ENCODE assay signal across 1 cellular context in genomic region chr1:109392788-109393580, GRCh38.
TF ChIP-seq lines count a peak whose summit lies in the region.

No MANE protein-coding gene starts in this region.

TF ChIP-seq in K562, 482 proteins besides CTCF, POLR2A, EP300 and RAD21 (continued from another document and continues in another):
- TF ChIP-seq, protein P1, sequence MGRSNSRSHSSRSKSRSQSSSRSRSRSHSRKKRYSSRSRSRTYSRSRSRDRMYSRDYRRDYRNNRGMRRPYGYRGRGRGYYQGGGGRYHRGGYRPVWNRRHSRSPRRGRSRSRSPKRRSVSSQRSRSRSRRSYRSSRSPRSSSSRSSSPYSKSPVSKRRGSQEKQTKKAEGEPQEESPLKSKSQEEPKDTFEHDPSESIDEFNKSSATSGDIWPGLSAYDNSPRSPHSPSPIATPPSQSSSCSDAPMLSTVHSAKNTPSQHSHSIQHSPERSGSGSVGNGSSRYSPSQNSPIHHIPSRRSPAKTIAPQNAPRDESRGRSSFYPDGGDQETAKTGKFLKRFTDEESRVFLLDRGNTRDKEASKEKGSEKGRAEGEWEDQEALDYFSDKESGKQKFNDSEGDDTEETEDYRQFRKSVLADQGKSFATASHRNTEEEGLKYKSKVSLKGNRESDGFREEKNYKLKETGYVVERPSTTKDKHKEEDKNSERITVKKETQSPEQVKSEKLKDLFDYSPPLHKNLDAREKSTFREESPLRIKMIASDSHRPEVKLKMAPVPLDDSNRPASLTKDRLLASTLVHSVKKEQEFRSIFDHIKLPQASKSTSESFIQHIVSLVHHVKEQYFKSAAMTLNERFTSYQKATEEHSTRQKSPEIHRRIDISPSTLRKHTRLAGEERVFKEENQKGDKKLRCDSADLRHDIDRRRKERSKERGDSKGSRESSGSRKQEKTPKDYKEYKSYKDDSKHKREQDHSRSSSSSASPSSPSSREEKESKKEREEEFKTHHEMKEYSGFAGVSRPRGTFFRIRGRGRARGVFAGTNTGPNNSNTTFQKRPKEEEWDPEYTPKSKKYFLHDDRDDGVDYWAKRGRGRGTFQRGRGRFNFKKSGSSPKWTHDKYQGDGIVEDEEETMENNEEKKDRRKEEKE (IDR thresholded peaks at IDR 0.05; ENCODE audit: borderline replicate concordance in 1 of 2, control insufficient read depth in 1 of 2, low read depth in 2 of 2, low read length in 1 of 2) = peak in 1 of 2 experiments; percentile 86; a peak in 1 of 4 replicates
- TF ChIP-seq RNF219 (CRISPR knock-in tag; IDR thresholded peaks at IDR 0.05) (no peak), SIRT6 (IDR thresholded peaks at IDR 0.05; ENCODE audit: low read depth, low read length) (no peak), RBM34 (IDR thresholded peaks at IDR 0.05; ENCODE audit: borderline replicate concordance, insufficient read depth, low read length) (no peak), LEF1 (IDR thresholded peaks at IDR 0.05) (no peak), BRD9 (IDR thresholded peaks at IDR 0.05; ENCODE audit: low read depth, partially characterized antibody) (peak; percentile 50), CHD1 (IDR thresholded peaks at IDR 0.05; ENCODE audit: low read length) (peak; percentile 1), KLF1 (tag; IDR thresholded peaks at IDR 0.05) (no peak), HIVEP1 (CRISPR knock-in tag; IDR thresholded peaks at IDR 0.05) (no peak), USF1 (CRISPR knock-in tag; IDR thresholded peaks at IDR 0.05) (no peak), ZEB2 (IDR thresholded peaks at IDR 0.05) (no peak), SRSF9 (IDR thresholded peaks at IDR 0.05; ENCODE audit: borderline replicate concordance, low read depth, low read length) (no peak), NUFIP1 (IDR thresholded peaks at IDR 0.05; ENCODE audit: partially characterized antibody) (peak; percentile 16), ZNF124 (CRISPR knock-in tag; IDR thresholded peaks at IDR 0.05) (no peak), FOSL1 (tag; conservative IDR thresholded peaks at IDR 0.05) (no peak), HSF4 (CRISPR knock-in tag; IDR thresholded peaks at IDR 0.05; ENCODE audit: borderline replicate concordance) (no peak), NELFE (IDR thresholded peaks at IDR 0.05; ENCODE audit: insufficient read depth, insufficient read length) (no peak), ZNF668 (CRISPR knock-in tag; IDR thresholded peaks at IDR 0.05) (no peak), FOXJ2 (tag; IDR thresholded peaks at IDR 0.05) (peak; percentile 55; the same call in 1 of the 2 replicates), MECOM (CRISPR knock-in tag; IDR thresholded peaks at IDR 0.05) (no peak), ELF2 (CRISPR knock-in tag; IDR thresholded peaks at IDR 0.05) (peak; percentile 68; the same call in 1 of the 2 replicates), TGIF2 (CRISPR knock-in tag; IDR thresholded peaks at IDR 0.05) (no peak), NRF1 (conservative IDR thresholded peaks at IDR 0.05 in 1 of 2, IDR thresholded peaks at IDR 0.05 in 1 of 2) (peak; percentile 36 to 49; a peak in 3 of 4 replicates), MBD2 (IDR thresholded peaks at IDR 0.05; ENCODE audit: borderline replicate concordance, low read depth) (peak; percentile 35; the same call in 1 of the 2 replicates), SRF (CRISPR knock-in tag; IDR thresholded peaks at IDR 0.05) (no peak), MTF1 (CRISPR knock-in tag; IDR thresholded peaks at IDR 0.05; ENCODE audit: borderline replicate concordance) (no peak), BRCA1 (IDR thresholded peaks at IDR 0.05) (no peak), BRCA1 (CRISPR knock-in tag; IDR thresholded peaks at IDR 0.05) (no peak), ZNF551 (CRISPR knock-in tag; IDR thresholded peaks at IDR 0.05) (no peak), ZNF75A (CRISPR knock-in tag; IDR thresholded peaks at IDR 0.05) (no peak), MEF2A (IDR thresholded peaks at IDR 0.05; ENCODE audit: control insufficient read depth, low read depth, low read length) (no peak), ZNF609 (CRISPR knock-in tag; IDR thresholded peaks at IDR 0.05; ENCODE audit: borderline replicate concordance) (no peak), ZNF830 (CRISPR knock-in tag; IDR thresholded peaks at IDR 0.05) (no peak), DACH1 (IDR thresholded peaks at IDR 0.05; ENCODE audit: partially characterized antibody) (no peak), CC2D1A (IDR thresholded peaks at IDR 0.05) (no peak), NR2F6 (CRISPR knock-in tag; IDR thresholded peaks at IDR 0.05) (no peak), CREB1 (IDR thresholded peaks at IDR 0.05) (0 out of 2 replicates have a peak, but pooled peaks have one; percentile 10), CREB1 (CRISPR knock-in tag; IDR thresholded peaks at IDR 0.05) (no peak), COPS2 (conservative IDR thresholded peaks at IDR 0.05) (no peak), ZNF695 (CRISPR knock-in tag; IDR thresholded peaks at IDR 0.05) (no peak), ZNF347 (CRISPR knock-in tag; IDR thresholded peaks at IDR 0.05; ENCODE audit: low read depth) (no peak), ZNF707 (CRISPR knock-in tag; conservative IDR thresholded peaks at IDR 0.05) (no peak), TRIM24 (IDR thresholded peaks at IDR 0.05) (no peak), MYBL2 (IDR thresholded peaks at IDR 0.05; ENCODE audit: low read depth) (no peak), MYBL2 (CRISPR knock-in tag; IDR thresholded peaks at IDR 0.05; ENCODE audit: borderline replicate concordance) (no peak), HMGN3 (IDR thresholded peaks at IDR 0.05; ENCODE audit: borderline replicate concordance, extremely low read depth, insufficient read length, low read depth, low read length) (no peak), CREBBP (IDR thresholded peaks at IDR 0.05; ENCODE audit: low read depth, low read length) (no peak), RBM14 (IDR thresholded peaks at IDR 0.05; ENCODE audit: borderline replicate concordance, insufficient read depth, low read depth, low read length) (no peak), HDAC1 (IDR thresholded peaks at IDR 0.05) (peak in 1 of 2 experiments; percentile 75; a peak in 2 of 4 replicates), ZNF311 (CRISPR knock-in tag; IDR thresholded peaks at IDR 0.05) (peak; percentile 57; the same call in 1 of the 2 replicates), POU5F1 (IDR thresholded peaks at IDR 0.05; ENCODE audit: borderline replicate concordance, low read depth, low read length, partially characterized antibody) (no peak), GTF2F1 (IDR thresholded peaks at IDR 0.05; ENCODE audit: low read depth, low read length) (no peak)
- TF ChIP-seq, protein P2, sequence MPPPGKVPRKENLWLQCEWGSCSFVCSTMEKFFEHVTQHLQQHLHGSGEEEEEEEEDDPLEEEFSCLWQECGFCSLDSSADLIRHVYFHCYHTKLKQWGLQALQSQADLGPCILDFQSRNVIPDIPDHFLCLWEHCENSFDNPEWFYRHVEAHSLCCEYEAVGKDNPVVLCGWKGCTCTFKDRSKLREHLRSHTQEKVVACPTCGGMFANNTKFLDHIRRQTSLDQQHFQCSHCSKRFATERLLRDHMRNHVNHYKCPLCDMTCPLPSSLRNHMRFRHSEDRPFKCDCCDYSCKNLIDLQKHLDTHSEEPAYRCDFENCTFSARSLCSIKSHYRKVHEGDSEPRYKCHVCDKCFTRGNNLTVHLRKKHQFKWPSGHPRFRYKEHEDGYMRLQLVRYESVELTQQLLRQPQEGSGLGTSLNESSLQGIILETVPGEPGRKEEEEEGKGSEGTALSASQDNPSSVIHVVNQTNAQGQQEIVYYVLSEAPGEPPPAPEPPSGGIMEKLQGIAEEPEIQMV (tag; conservative IDR thresholded peaks at IDR 0.05; ENCODE audit: low read depth) = no peak
- TF ChIP-seq, protein P3, sequence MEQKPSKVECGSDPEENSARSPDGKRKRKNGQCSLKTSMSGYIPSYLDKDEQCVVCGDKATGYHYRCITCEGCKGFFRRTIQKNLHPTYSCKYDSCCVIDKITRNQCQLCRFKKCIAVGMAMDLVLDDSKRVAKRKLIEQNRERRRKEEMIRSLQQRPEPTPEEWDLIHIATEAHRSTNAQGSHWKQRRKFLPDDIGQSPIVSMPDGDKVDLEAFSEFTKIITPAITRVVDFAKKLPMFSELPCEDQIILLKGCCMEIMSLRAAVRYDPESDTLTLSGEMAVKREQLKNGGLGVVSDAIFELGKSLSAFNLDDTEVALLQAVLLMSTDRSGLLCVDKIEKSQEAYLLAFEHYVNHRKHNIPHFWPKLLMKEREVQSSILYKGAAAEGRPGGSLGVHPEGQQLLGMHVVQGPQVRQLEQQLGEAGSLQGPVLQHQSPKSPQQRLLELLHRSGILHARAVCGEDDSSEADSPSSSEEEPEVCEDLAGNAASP (IDR thresholded peaks at IDR 0.05) = no peak
- TF ChIP-seq, protein P4, sequence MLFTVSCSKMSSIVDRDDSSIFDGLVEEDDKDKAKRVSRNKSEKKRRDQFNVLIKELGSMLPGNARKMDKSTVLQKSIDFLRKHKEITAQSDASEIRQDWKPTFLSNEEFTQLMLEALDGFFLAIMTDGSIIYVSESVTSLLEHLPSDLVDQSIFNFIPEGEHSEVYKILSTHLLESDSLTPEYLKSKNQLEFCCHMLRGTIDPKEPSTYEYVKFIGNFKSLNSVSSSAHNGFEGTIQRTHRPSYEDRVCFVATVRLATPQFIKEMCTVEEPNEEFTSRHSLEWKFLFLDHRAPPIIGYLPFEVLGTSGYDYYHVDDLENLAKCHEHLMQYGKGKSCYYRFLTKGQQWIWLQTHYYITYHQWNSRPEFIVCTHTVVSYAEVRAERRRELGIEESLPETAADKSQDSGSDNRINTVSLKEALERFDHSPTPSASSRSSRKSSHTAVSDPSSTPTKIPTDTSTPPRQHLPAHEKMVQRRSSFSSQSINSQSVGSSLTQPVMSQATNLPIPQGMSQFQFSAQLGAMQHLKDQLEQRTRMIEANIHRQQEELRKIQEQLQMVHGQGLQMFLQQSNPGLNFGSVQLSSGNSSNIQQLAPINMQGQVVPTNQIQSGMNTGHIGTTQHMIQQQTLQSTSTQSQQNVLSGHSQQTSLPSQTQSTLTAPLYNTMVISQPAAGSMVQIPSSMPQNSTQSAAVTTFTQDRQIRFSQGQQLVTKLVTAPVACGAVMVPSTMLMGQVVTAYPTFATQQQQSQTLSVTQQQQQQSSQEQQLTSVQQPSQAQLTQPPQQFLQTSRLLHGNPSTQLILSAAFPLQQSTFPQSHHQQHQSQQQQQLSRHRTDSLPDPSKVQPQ (CRISPR knock-in tag; IDR thresholded peaks at IDR 0.05; ENCODE audit: borderline replicate concordance) = no peak
- TF ChIP-seq, protein P5, sequence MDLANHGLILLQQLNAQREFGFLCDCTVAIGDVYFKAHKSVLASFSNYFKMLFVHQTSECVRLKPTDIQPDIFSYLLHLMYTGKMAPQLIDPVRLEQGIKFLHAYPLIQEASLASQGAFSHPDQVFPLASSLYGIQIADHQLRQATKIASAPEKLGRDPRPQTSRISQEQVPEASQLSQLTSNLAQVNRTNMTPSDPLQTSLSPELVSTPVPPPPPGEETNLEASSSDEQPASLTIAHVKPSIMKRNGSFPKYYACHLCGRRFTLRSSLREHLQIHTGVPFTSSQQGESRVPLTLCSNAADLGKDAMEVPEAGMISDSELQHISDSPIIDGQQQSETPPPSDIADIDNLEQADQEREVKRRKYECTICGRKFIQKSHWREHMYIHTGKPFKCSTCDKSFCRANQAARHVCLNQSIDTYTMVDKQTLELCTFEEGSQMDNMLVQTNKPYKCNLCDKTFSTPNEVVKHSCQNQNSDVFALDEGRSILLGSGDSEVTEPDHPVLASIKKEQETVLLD (IDR thresholded peaks at IDR 0.05) = no peak
